ENCODE assay signal across 1 cellular context in the genomic region with DNA sequence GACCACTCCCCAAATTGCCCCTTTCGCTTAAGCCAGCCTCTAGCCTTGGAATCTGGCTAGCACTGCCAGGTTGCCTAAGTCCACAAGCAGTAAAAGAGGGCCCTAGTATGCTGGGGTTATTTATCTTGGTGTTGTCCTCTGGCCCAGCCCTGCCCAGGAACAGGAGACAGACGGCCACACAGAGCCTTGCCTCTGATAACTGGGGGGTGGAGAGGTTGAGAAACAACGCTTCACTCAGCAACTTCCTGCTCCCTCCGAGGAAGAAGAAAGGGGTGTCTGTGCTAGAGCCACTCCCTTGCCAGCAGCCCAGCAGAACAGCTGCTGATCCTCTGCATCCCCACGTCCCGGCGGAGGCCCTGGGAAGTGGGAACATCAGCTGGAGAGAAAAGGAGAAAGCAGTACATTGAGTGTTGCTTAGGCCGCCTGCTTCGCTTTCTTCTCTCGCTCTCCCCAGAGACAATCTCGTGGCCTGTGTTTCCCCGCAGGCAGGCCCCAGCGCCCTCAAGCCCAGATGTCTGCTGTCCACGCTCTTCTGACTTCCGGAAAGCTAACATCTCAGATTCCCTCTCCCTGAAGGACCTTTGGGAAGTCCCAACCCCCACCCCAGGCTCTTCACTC.
TF ChIP-seq lines count a peak whose summit lies in the region.

No MANE protein-coding gene starts in this region.

TF ChIP-seq in HepG2, 621 proteins besides CTCF, POLR2A, EP300 and RAD21 (continued from another document and continues in another):
- TF ChIP-seq ZNF556 (CRISPR knock-in tag; IDR thresholded peaks at IDR 0.05; ENCODE audit: borderline replicate concordance) (0 out of 2 replicates have a peak, but pooled peaks have one; percentile 40), ATF7 (IDR thresholded peaks at IDR 0.05) (no peak), ATF7 (CRISPR knock-in tag; IDR thresholded peaks at IDR 0.05) (no peak; the same call in 1 of the 2 replicates), RFX3 (CRISPR knock-in tag; IDR thresholded peaks at IDR 0.05) (no peak), GLI4 (CRISPR knock-in tag; IDR thresholded peaks at IDR 0.05; ENCODE audit: borderline replicate concordance) (no peak), EZH2 (conservative IDR thresholded peaks at IDR 0.05; ENCODE audit: low read depth, low read length) (no peak), MZF1 (CRISPR knock-in tag; IDR thresholded peaks at IDR 0.05; ENCODE audit: borderline replicate concordance) (no peak), ISL2 (CRISPR knock-in tag; IDR thresholded peaks at IDR 0.05) (peak; percentile 53), ZNF709 (CRISPR knock-in tag; IDR thresholded peaks at IDR 0.05) (no peak), ELF1 (CRISPR knock-in tag; IDR thresholded peaks at IDR 0.05) (peak; percentile 49), ZNF3 (CRISPR knock-in tag; IDR thresholded peaks at IDR 0.05) (0 out of 2 replicates have a peak, but pooled peaks have one; percentile 57), ZNF790 (CRISPR knock-in tag; IDR thresholded peaks at IDR 0.05; ENCODE audit: borderline replicate concordance) (no peak), ERF (CRISPR knock-in tag; IDR thresholded peaks at IDR 0.05) (peak; percentile 29; the same call in 1 of the 2 replicates), HOXA9 (CRISPR knock-in tag; IDR thresholded peaks at IDR 0.05; ENCODE audit: borderline replicate concordance) (no peak), IRF2 (CRISPR knock-in tag; IDR thresholded peaks at IDR 0.05) (0 out of 2 replicates have a peak, but pooled peaks have one; percentile 12), NFIB (CRISPR knock-in tag; IDR thresholded peaks at IDR 0.05; ENCODE audit: borderline replicate concordance) (no peak), ARNT2 (CRISPR knock-in tag; IDR thresholded peaks at IDR 0.05; ENCODE audit: low read depth) (0 out of 2 replicates have a peak, but pooled peaks have one; percentile 49), ZNF432 (CRISPR knock-in tag; IDR thresholded peaks at IDR 0.05; ENCODE audit: borderline replicate concordance) (no peak), KAT8 (CRISPR knock-in tag; IDR thresholded peaks at IDR 0.05) (peak; percentile 80), ZNF256 (CRISPR knock-in tag; conservative IDR thresholded peaks at IDR 0.05) (no peak), ZNF629 (CRISPR knock-in tag; conservative IDR thresholded peaks at IDR 0.05) (no peak), SP140L (CRISPR knock-in tag; IDR thresholded peaks at IDR 0.05; ENCODE audit: borderline replicate concordance) (no peak), ZNF282 (IDR thresholded peaks at IDR 0.05; ENCODE audit: partially characterized antibody) (no peak), NFKB2 (CRISPR knock-in tag; IDR thresholded peaks at IDR 0.05; ENCODE audit: borderline replicate concordance) (no peak; the same call in 1 of the 2 replicates), ZNF138 (CRISPR knock-in tag; IDR thresholded peaks at IDR 0.05; ENCODE audit: low read depth) (no peak), KDM5B (CRISPR knock-in tag; IDR thresholded peaks at IDR 0.05; ENCODE audit: borderline replicate concordance) (peak; percentile 73; the same call in 1 of the 2 replicates), MAFK (conservative IDR thresholded peaks at IDR 0.05 in 1 of 2, IDR thresholded peaks at IDR 0.05 in 1 of 2; ENCODE audit: low read length in 2 of 2) (no peak), HNRNPLL (IDR thresholded peaks at IDR 0.05; ENCODE audit: low read depth, low read length, poor library complexity, severe bottlenecking) (no peak), ZNF136 (CRISPR knock-in tag; IDR thresholded peaks at IDR 0.05; ENCODE audit: low read depth) (peak; percentile 22; the same call in 1 of the 2 replicates), SYNCRIP (IDR thresholded peaks at IDR 0.05; ENCODE audit: insufficient read depth, low read depth, low read length) (no peak), SOX5 (CRISPR knock-in tag; IDR thresholded peaks at IDR 0.05; ENCODE audit: borderline replicate concordance) (peak; percentile 53), ZNF234 (CRISPR knock-in tag; conservative IDR thresholded peaks at IDR 0.05) (no peak), ZNF720 (CRISPR knock-in tag; IDR thresholded peaks at IDR 0.05) (no peak), SRSF9 (IDR thresholded peaks at IDR 0.05; ENCODE audit: borderline replicate concordance, insufficient read depth, low read depth, low read length, poor library complexity, severe bottlenecking) (no peak), ZNF674 (CRISPR knock-in tag; IDR thresholded peaks at IDR 0.05; ENCODE audit: low read depth) (no peak), SSRP1 (CRISPR knock-in tag; IDR thresholded peaks at IDR 0.05) (no peak)
- TF ChIP-seq, protein P1, sequence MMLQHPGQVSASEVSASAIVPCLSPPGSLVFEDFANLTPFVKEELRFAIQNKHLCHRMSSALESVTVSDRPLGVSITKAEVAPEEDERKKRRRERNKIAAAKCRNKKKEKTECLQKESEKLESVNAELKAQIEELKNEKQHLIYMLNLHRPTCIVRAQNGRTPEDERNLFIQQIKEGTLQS (CRISPR knock-in tag; IDR thresholded peaks at IDR 0.05), result no peak
- TF ChIP-seq, protein P2, sequence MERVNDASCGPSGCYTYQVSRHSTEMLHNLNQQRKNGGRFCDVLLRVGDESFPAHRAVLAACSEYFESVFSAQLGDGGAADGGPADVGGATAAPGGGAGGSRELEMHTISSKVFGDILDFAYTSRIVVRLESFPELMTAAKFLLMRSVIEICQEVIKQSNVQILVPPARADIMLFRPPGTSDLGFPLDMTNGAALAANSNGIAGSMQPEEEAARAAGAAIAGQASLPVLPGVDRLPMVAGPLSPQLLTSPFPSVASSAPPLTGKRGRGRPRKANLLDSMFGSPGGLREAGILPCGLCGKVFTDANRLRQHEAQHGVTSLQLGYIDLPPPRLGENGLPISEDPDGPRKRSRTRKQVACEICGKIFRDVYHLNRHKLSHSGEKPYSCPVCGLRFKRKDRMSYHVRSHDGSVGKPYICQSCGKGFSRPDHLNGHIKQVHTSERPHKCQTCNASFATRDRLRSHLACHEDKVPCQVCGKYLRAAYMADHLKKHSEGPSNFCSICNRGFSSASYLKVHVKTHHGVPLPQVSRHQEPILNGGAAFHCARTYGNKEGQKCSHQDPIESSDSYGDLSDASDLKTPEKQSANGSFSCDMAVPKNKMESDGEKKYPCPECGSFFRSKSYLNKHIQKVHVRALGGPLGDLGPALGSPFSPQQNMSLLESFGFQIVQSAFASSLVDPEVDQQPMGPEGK (CRISPR knock-in tag; IDR thresholded peaks at IDR 0.05), result peak; percentile 79
- TF ChIP-seq, protein P3, sequence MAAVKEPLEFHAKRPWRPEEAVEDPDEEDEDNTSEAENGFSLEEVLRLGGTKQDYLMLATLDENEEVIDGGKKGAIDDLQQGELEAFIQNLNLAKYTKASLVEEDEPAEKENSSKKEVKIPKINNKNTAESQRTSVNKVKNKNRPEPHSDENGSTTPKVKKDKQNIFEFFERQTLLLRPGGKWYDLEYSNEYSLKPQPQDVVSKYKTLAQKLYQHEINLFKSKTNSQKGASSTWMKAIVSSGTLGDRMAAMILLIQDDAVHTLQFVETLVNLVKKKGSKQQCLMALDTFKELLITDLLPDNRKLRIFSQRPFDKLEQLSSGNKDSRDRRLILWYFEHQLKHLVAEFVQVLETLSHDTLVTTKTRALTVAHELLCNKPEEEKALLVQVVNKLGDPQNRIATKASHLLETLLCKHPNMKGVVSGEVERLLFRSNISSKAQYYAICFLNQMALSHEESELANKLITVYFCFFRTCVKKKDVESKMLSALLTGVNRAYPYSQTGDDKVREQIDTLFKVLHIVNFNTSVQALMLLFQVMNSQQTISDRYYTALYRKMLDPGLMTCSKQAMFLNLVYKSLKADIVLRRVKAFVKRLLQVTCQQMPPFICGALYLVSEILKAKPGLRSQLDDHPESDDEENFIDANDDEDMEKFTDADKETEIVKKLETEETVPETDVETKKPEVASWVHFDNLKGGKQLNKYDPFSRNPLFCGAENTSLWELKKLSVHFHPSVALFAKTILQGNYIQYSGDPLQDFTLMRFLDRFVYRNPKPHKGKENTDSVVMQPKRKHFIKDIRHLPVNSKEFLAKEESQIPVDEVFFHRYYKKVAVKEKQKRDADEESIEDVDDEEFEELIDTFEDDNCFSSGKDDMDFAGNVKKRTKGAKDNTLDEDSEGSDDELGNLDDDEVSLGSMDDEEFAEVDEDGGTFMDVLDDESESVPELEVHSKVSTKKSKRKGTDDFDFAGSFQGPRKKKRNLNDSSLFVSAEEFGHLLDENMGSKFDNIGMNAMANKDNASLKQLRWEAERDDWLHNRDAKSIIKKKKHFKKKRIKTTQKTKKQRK (IDR thresholded peaks at IDR 0.05; ENCODE audit: low read length), result no peak
- TF ChIP-seq, protein P4, sequence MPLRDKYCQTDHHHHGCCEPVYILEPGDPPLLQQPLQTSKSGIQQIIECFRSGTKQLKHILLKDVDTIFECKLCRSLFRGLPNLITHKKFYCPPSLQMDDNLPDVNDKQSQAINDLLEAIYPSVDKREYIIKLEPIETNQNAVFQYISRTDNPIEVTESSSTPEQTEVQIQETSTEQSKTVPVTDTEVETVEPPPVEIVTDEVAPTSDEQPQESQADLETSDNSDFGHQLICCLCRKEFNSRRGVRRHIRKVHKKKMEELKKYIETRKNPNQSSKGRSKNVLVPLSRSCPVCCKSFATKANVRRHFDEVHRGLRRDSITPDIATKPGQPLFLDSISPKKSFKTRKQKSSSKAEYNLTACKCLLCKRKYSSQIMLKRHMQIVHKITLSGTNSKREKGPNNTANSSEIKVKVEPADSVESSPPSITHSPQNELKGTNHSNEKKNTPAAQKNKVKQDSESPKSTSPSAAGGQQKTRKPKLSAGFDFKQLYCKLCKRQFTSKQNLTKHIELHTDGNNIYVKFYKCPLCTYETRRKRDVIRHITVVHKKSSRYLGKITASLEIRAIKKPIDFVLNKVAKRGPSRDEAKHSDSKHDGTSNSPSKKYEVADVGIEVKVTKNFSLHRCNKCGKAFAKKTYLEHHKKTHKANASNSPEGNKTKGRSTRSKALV (CRISPR knock-in tag; IDR thresholded peaks at IDR 0.05), result no peak
- TF ChIP-seq, protein P5, sequence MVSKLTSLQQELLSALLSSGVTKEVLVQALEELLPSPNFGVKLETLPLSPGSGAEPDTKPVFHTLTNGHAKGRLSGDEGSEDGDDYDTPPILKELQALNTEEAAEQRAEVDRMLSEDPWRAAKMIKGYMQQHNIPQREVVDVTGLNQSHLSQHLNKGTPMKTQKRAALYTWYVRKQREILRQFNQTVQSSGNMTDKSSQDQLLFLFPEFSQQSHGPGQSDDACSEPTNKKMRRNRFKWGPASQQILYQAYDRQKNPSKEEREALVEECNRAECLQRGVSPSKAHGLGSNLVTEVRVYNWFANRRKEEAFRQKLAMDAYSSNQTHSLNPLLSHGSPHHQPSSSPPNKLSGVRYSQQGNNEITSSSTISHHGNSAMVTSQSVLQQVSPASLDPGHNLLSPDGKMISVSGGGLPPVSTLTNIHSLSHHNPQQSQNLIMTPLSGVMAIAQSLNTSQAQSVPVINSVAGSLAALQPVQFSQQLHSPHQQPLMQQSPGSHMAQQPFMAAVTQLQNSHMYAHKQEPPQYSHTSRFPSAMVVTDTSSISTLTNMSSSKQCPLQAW (CRISPR knock-in tag; IDR thresholded peaks at IDR 0.05), result peak; percentile 42; the same call in 1 of the 2 replicates
- TF ChIP-seq, protein P6, sequence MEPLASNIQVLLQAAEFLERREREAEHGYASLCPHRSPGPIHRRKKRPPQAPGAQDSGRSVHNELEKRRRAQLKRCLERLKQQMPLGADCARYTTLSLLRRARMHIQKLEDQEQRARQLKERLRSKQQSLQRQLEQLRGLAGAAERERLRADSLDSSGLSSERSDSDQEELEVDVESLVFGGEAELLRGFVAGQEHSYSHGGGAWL (CRISPR knock-in tag; IDR thresholded peaks at IDR 0.05), result no peak; the same call in 1 of the 2 replicates
- TF ChIP-seq, protein P7, sequence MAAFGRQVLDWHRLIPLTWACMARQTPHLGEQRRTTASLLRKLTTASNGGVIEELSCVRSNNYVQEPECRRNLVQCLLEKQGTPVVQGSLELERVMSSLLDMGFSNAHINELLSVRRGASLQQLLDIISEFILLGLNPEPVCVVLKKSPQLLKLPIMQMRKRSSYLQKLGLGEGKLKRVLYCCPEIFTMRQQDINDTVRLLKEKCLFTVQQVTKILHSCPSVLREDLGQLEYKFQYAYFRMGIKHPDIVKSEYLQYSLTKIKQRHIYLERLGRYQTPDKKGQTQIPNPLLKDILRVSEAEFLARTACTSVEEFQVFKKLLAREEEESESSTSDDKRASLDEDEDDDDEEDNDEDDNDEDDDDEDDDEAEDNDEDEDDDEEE (CRISPR knock-in tag; IDR thresholded peaks at IDR 0.05), result no peak
- TF ChIP-seq, protein P8, sequence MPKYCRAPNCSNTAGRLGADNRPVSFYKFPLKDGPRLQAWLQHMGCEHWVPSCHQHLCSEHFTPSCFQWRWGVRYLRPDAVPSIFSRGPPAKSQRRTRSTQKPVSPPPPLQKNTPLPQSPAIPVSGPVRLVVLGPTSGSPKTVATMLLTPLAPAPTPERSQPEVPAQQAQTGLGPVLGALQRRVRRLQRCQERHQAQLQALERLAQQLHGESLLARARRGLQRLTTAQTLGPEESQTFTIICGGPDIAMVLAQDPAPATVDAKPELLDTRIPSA (CRISPR knock-in tag; IDR thresholded peaks at IDR 0.05; ENCODE audit: borderline replicate concordance), result no peak
- TF ChIP-seq, protein P9, sequence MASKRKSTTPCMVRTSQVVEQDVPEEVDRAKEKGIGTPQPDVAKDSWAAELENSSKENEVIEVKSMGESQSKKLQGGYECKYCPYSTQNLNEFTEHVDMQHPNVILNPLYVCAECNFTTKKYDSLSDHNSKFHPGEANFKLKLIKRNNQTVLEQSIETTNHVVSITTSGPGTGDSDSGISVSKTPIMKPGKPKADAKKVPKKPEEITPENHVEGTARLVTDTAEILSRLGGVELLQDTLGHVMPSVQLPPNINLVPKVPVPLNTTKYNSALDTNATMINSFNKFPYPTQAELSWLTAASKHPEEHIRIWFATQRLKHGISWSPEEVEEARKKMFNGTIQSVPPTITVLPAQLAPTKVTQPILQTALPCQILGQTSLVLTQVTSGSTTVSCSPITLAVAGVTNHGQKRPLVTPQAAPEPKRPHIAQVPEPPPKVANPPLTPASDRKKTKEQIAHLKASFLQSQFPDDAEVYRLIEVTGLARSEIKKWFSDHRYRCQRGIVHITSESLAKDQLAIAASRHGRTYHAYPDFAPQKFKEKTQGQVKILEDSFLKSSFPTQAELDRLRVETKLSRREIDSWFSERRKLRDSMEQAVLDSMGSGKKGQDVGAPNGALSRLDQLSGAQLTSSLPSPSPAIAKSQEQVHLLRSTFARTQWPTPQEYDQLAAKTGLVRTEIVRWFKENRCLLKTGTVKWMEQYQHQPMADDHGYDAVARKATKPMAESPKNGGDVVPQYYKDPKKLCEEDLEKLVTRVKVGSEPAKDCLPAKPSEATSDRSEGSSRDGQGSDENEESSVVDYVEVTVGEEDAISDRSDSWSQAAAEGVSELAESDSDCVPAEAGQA (IDR thresholded peaks at IDR 0.05; ENCODE audit: low read depth), result no peak
- TF ChIP-seq, protein P9 (CRISPR knock-in tag; IDR thresholded peaks at IDR 0.05; ENCODE audit: borderline replicate concordance), result no peak
